In the genomic region with DNA sequence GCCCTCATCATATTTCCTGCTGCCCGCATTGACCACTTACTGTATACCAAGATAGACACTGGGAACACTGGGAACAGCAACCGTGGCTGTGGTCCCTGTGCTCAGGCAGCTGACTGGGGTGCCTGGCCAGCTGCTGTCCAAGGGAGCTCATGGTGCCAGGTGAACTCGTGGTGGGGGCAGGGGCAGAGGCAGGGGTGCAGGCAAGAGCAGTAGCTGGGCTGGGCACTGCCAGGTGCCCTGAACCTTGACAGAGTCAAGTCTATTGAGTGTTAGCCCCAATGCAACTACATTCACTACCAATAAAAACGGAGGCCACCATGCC, we compare ENCODE assay signal across 13 cellular contexts.
"Had no signal": no experiment of that assay in that cellular context is flagged by ENCODE, and none has a peak within 500 bp of the region (broad histone marks: within the 10 kb centered on the region; RNA-seq: fewer than 3 reads in every experiment).

No MANE protein-coding gene starts in this region.

- H3K36me3 Mint-ChIP-seq: natural killer cell treated with Interleukin-12 subunit alpha and Interleukin-12 subunit beta and Interleukin-15 and Interleukin-18, amount 100 ng/mL, for 72 hours had no signal

- H3K9me3 Mint-ChIP-seq: central memory CD8-positive, alpha-beta T cell; natural killer cell treated with Interleukin-12 subunit alpha and Interleukin-12 subunit beta and Interleukin-15 and Interleukin-18, amount 100 ng/mL, for 72 hours had no signal

- H3K36me3 ChIP-seq: esophagus squamous epithelium, stomach, thoracic aorta, transverse colon had no signal

- H3K4me3 Mint-ChIP-seq: central memory CD8-positive, alpha-beta T cell; natural killer cell treated with Interleukin-12 subunit alpha and Interleukin-12 subunit beta and Interleukin-15 and Interleukin-18, amount 100 ng/mL, for 72 hours had no signal

- H3K4me1 Mint-ChIP-seq: central memory CD8-positive, alpha-beta T cell had no signal

- H3K4me2 ChIP-seq: hepatocyte had no signal

- H3K4me1 ChIP-seq: transverse colon had no signal

- H3K4me3 ChIP-seq: esophagus squamous epithelium, hepatocyte, lung, stomach, thoracic aorta, transverse colon had no signal

- H3K27ac ChIP-seq: esophagus squamous epithelium, hepatocyte, stomach, thoracic aorta, transverse colon had no signal

- H3K79me2 ChIP-seq: hepatocyte had no signal

- H3K9me3 ChIP-seq: esophagus squamous epithelium, stomach, thoracic aorta, transverse colon had no signal

- DNase-seq: dermis blood vessel endothelial cell; foreskin fibroblast; mesenchymal stem cell; stimulated activated CD4-positive, alpha-beta T cell treated with anti-CD3 and anti-CD28 coated beads, Interleukin-2, amount 100 ng/mL, for 24 hours; stimulated activated naive CD4-positive, alpha-beta T cell had no signal

- H3K27me3 ChIP-seq: esophagus squamous epithelium, hepatocyte, stomach, transverse colon had no signal

- H2AFZ ChIP-seq: hepatocyte had no signal
